11 cellular contexts compared by ENCODE assay signal in genomic region chr3:179179979-179180758, GRCh38. TPM values are rescaled to one million over a fixed set of nuclear protein-coding genes. Genes with fewer than 3 reads are reported as not detected.
DNase-seq lines count a peak whose midpoint lies in the region; ATAC-seq and TF ChIP-seq lines count a peak whose summit lies in the region.
"Had no signal": no experiment of that assay in that cellular context is flagged by ENCODE, and none has a peak within 500 bp of the region (broad histone marks: within the 10 kb centered on the region; RNA-seq: fewer than 3 reads in every experiment).

No MANE protein-coding gene starts in this region.

- no peak overlapping the region; a peak in 1 of 22 replicates for H3K9ac ChIP-seq in BLaER1 treated with 17β-estradiol and CSF1 and Interleukin-3, amounts not matched to agents 10 nM and 100 nM

- no peak for TF ChIP-seq POLR2A in adrenal gland (IDR thresholded peaks at IDR 0.05)

- DNase-seq in adrenal gland (no peak), iris pigment epithelial cell (ENCODE audit: low read depth) (peak; percentile 77), HT-29 (ENCODE audit: low spot score) (no peak), NCI-H82 (lab: John Stamatoyannopoulos, UW) (no peak)
- DNase-seq in activated naive CD4-positive, alpha-beta T cell treated with Interleukin-2 at 50 U/mL for 16 hours: no peak
- DNase-seq: DMS79 treated with DMSO at 0.1 percent for 48 hours, NCI-H187 treated with DMSO at 0.1 percent for 48 hours had no signal

- H3K4me2 ChIP-seq in BLaER1 treated with 17β-estradiol and CSF1 and Interleukin-3, amounts not matched to agents 10 nM and 100 nM: peak overlapping the region in 9 of 11 experiments; percentile 4 to 89 (median 41); a peak in 12 of 22 replicates

- peaks cover 12 to 47% (median 27%) of the 10 kb centered on the region in 10 experiments; a peak in 18 of 20 replicates for H3K4me1 ChIP-seq in BLaER1 treated with 17β-estradiol and CSF1 and Interleukin-3, amounts not matched to agents 10 nM and 100 nM
- H3K4me1 ChIP-seq in HEK293 (ENCODE audit: control insufficient read depth, insufficient read depth, low read length) (peaks cover 18% of the 10 kb centered on the region), adrenal gland (replicated peaks in 1 of 2) (peaks cover 40 to 77% of the 10 kb centered on the region in 2 donors)

- no peak overlapping the region for H3K4me3 ChIP-seq in BLaER1 treated with 17β-estradiol and CSF1 and Interleukin-3, amounts not matched to agents 10 nM and 100 nM
- H3K4me3 ChIP-seq in HEK293 (ENCODE audit: low read depth, low read length): no peak overlapping the region
- H3K4me3 ChIP-seq in adrenal gland: no peak overlapping the region

- no peak for TF ChIP-seq CTCF in HEK293 (tag by site-specific recombination; IDR thresholded peaks at IDR 0.05)
- no peak for TF ChIP-seq CTCF in adrenal gland (IDR thresholded peaks at IDR 0.05)

- 0 out of 22 replicates have a peak, but pooled peaks cover 0 to 6% (median 0%) of the 10 kb centered on the region in 11 experiments for H3K9me3 ChIP-seq in BLaER1 treated with 17β-estradiol and CSF1 and Interleukin-3, amounts not matched to agents 10 nM and 100 nM (replicated peaks in 1 of 11)
- no peaks in the 10 kb centered on the region for H3K9me3 ChIP-seq in HEK293 (ENCODE audit: control insufficient read depth, insufficient read depth, low read depth, low read length)
- no peaks in the 10 kb centered on the region for H3K9me3 ChIP-seq in adrenal gland (replicated peaks in 1 of 3)

- 49 to 73% (median 59%) methylated on average over 1 of the region's 1 CpG for WGBS in adrenal gland, 4 donors

- CTCF ChIA-PET in HEK293 (lab: Yijun Ruan, JAX): no interaction called here

- H4K20me1 ChIP-seq in BLaER1 treated with 17β-estradiol and CSF1 and Interleukin-3, amounts not matched to agents 10 nM and 100 nM: peaks cover 33 to 100% (median 77%) of the 10 kb centered on the region in 11 experiments; a peak in 21 of 22 replicates

- ATAC-seq in HG02678 (IDR thresholded peaks at IDR 0.05; ENCODE audit: unreplicated experiment): no peak

- intact Hi-C loops in adrenal gland (cut with DNase I): no loop called here

- POLR2A ChIA-PET in HEK293 (lab: Yijun Ruan, JAX): interaction anchor here (0.6 kb wide), 1 partner anchor 32 kb away, joined by 3 read pairs; no protein-coding TSS in a partner anchor

- H3K27ac ChIP-seq in BLaER1 treated with 17β-estradiol and CSF1 and Interleukin-3, amounts not matched to agents 10 nM and 100 nM: 0 out of 22 replicates have a peak overlapping the region, but pooled peaks of 1 of the 11 experiments have one; percentile 34
- H3K27ac ChIP-seq in HEK293 (ENCODE audit: extremely low read depth, low read depth, low read length) (no peak overlapping the region; the same call in 1 of the 2 replicates), adrenal gland (peak overlapping the region; percentile 12 to 86 (median 66))
- H3K27ac ChIP-seq: epithelial cell of prostate had no signal

- H3K36me3 ChIP-seq in BLaER1 treated with 17β-estradiol and CSF1 and Interleukin-3, amounts not matched to agents 10 nM and 100 nM: peaks cover 0 to 6% (median 0%) of the 10 kb centered on the region in 11 experiments; a peak in 3 of 22 replicates
- H3K36me3 ChIP-seq in HEK293 (ENCODE audit: control insufficient read depth in 2 of 2, insufficient read depth in 1 of 2, low read length in 2 of 2) (no peaks in the 10 kb centered on the region), adrenal gland (replicated peaks in 1 of 2) (no peaks in the 10 kb centered on the region)

- no peaks in the 10 kb centered on the region for H3K27me3 ChIP-seq in BLaER1 treated with 17β-estradiol and CSF1 and Interleukin-3, amounts not matched to agents 10 nM and 100 nM
- no peaks in the 10 kb centered on the region for H3K27me3 ChIP-seq in adrenal gland

TF ChIP-seq in HEK293, 187 proteins besides CTCF, POLR2A, EP300 and RAD21 (continues in another document):
- TF ChIP-seq ZNF114 (tag by site-specific recombination; IDR thresholded peaks at IDR 0.05) (no peak), INSM2 (tag by site-specific recombination; IDR thresholded peaks at IDR 0.05) (no peak; the same call in 1 of the 2 replicates), ZNF133 (tag by site-specific recombination; IDR thresholded peaks at IDR 0.05) (no peak), FEZF1 (tag by site-specific recombination; IDR thresholded peaks at IDR 0.05) (no peak; the same call in 1 of the 2 replicates), HIC1 (tag by site-specific recombination; IDR thresholded peaks at IDR 0.05) (peak; percentile 24; the same call in 1 of the 2 replicates), IKZF3 (tag by site-specific recombination; IDR thresholded peaks at IDR 0.05) (no peak), ZNF274 (IDR thresholded peaks at IDR 0.05; ENCODE audit: low read length) (no peak), ZNF274 (tag by site-specific recombination; IDR thresholded peaks at IDR 0.05; ENCODE audit: borderline replicate concordance) (no peak), HOXC10 (CRISPR knock-in tag; IDR thresholded peaks at IDR 0.05) (no peak), ZNF2 (tag by site-specific recombination; IDR thresholded peaks at IDR 0.05) (0 out of 2 replicates have a peak, but pooled peaks have one; percentile 14), ZBTB48 (tag by site-specific recombination; IDR thresholded peaks at IDR 0.05) (no peak), ZNF692 (tag by site-specific recombination; IDR thresholded peaks at IDR 0.05) (no peak), ZNF169 (tag by site-specific recombination; IDR thresholded peaks at IDR 0.05) (no peak), ATF2 (tag by site-specific recombination; IDR thresholded peaks at IDR 0.05; ENCODE audit: low read depth) (peak; percentile 98), REPIN1 (tag by site-specific recombination; IDR thresholded peaks at IDR 0.05; ENCODE audit: low read depth) (no peak), ZBTB1 (tag by site-specific recombination; IDR thresholded peaks at IDR 0.05) (peak; percentile 24; the same call in 1 of the 2 replicates)

RNA-seq across cellular contexts. Expression of gene PIK3CA, which starts 32.0 kb away (rescaled TPM):
- total RNA-seq in adrenal gland: 10 to 100 TPM; 11.4 to 30.6 (median 24.6) TPM
- polyA plus RNA-seq in adrenal gland: 10 to 100 TPM in 1 of 3 donors, 1 to 10 TPM in 2; 4.1 to 32.2 (median 4.7) TPM
- 5.0 and 7.4 TPM in 2 replicates for total RNA-seq in HT-29 (2014; rRNA removed; shearing (Covaris generic))
